Comparison of ENCODE assay signal across 10 cellular contexts in genomic region chr15:35308802-35309201, GRCh38.
A peak's percentile ranks its signal among the peaks of the same experiment; 100 is the strongest.
DNase-seq lines count a peak whose midpoint lies in the region; ATAC-seq and TF ChIP-seq lines count a peak whose summit lies in the region.
"Had no signal": no experiment of that assay in that cellular context is flagged by ENCODE, and none has a peak within 500 bp of the region (broad histone marks: within the 10 kb centered on the region; RNA-seq: fewer than 3 reads in every experiment).

No MANE protein-coding gene starts in this region.

- no peaks in the 10 kb centered on the region for H3K36me3 ChIP-seq in lower lobe of right lung

- DNase-seq in Right ventricle myocardium inferior (ENCODE audit: missing footprints) (no peak), cardiac septum (ENCODE audit: low spot score) (no peak), choroid plexus epithelial cell (ENCODE audit: low read depth) (peak; percentile 99), lower lobe of right lung (no peak), C1 segment of cervical spinal cord (lab: John Stamatoyannopoulos, UW) (no peak), OCI-M1 (lab: John Stamatoyannopoulos, UW) (no peak), iPS-NIHi11 (ENCODE audit: low spot score) (no peak)
- no peak for DNase-seq in activated CD8-positive, alpha-beta memory T cell treated with anti-CD3 and anti-CD28 coated beads for 24 hours
- DNase-seq: NCI-H1694 treated with DMSO at 0.1 percent for 48 hours had no signal

- H3K9me3 ChIP-seq in lower lobe of right lung, result no peaks in the 10 kb centered on the region

- intact Hi-C loops in Right ventricle myocardium inferior (cut with DNase I), result loop anchor here (5.0 kb wide), 1 partner anchor 53 kb away; no protein-coding TSS in a partner anchor
- intact Hi-C loops in cardiac septum (cut with DNase I), result no loop called here
- intact Hi-C loops in lower lobe of right lung (cut with DNase I), result no loop called here

- H3K4me3 ChIP-seq in choroid plexus epithelial cell (ENCODE audit: low read depth, low read length), result no peak overlapping the region
- no peak overlapping the region for H3K4me3 ChIP-seq in lower lobe of right lung

- ATAC-seq in Right ventricle myocardium inferior (peak; percentile 90), lower lobe of right lung (peak; percentile 66 to 84)

- peaks cover 19% of the 10 kb centered on the region for H3K4me1 ChIP-seq in lower lobe of right lung

- no peak overlapping the region for H3K27ac ChIP-seq in lower lobe of right lung
- H3K27ac ChIP-seq: C4-2B had no signal

- TF ChIP-seq CTCF in choroid plexus epithelial cell (conservative IDR thresholded peaks at IDR 0.05; ENCODE audit: low read depth, low read length) (no peak), lower lobe of right lung (IDR thresholded peaks at IDR 0.05) (no peak)

- no peaks in the 10 kb centered on the region for H3K27me3 ChIP-seq in lower lobe of right lung (ENCODE audit: low read depth)
